In the genomic region with DNA sequence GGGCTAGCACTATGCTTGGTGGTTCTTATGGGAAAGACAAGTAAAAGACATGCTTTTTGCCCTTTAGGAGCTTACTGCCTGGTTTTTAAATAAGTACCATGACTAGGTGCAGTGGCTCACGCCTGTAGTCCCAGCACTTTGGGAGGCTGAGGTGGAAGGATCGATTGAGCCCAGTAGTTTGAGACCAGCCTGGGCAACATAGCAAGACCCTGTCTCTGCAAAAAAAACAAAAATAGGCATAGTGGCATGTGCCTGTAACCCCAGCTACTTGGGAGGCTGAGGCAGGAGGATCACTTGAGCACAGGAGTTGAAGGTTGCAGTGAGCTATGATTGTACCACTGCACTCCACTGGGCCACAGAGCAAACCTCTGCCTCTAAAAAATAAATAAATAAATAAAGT, we compare ENCODE assay signal across 7 cellular contexts. TPM values are rescaled to one million over a fixed set of nuclear protein-coding genes. Genes with fewer than 3 reads are reported as not detected.
DNase-seq lines count a peak whose midpoint lies in the region; ATAC-seq and TF ChIP-seq lines count a peak whose summit lies in the region.
"Not testable (repeated sequence)": the region's sequence is repeated elsewhere in the genome, so short reads cannot be mapped to it uniquely, and the experiment has no call there.

No MANE protein-coding gene starts in this region.

- H3K27ac Mint-ChIP-seq in activated CD4-positive, alpha-beta T cell treated with anti-CD3 and anti-CD28 coated beads for 36 hours, result peak overlapping the region; percentile 85
- peak overlapping the region; percentile 69 for H3K27ac Mint-ChIP-seq in activated naive CD8-positive, alpha-beta T cell treated with anti-CD3 and anti-CD28 coated beads for 36 hours
- peak overlapping the region in 2 of 9 donors; percentile 74 to 84 for H3K27ac Mint-ChIP-seq in naive thymus-derived CD4-positive, alpha-beta T cell

- not testable (repeated sequence) for H3K9me2 ChIP-seq in OCI-LY7 (ENCODE audit: insufficient read depth, low read length)

- CTCF ChIA-PET in A673 (lab: Charles Lee); OCI-LY7 (lab: Charles Lee; ENCODE audit: unreplicated experiment): not testable (repeated sequence)
- CTCF ChIA-PET in HEK293 (lab: Yijun Ruan, JAX), result interaction anchor here (0.7 to 5.7 kb wide), 3 partner anchors 17 to 117 kb away, joined by 3 to 23 read pairs (median 3); no protein-coding TSS in a partner anchor
- CTCF ChIA-PET in activated CD4-positive, alpha-beta T cell treated with anti-CD3 and anti-CD28 coated beads for 36 hours (lab: Charles Lee), result interaction anchor here (0.6 to 3.8 kb wide), 5 partner anchors 9 to 84 kb away, joined by 3 to 21 read pairs (median 3); no protein-coding TSS in a partner anchor
- CTCF ChIA-PET in naive thymus-derived CD4-positive, alpha-beta T cell (lab: Charles Lee), result interaction anchor here (0.9 to 3.6 kb wide), 6 partner anchors 17 to 155 kb away, joined by 3 to 24 read pairs (median 5); no protein-coding TSS in a partner anchor

- H3K36me3 Mint-ChIP-seq in activated CD4-positive, alpha-beta T cell treated with anti-CD3 and anti-CD28 coated beads for 36 hours (ENCODE audit: low read depth), result peaks cover 11% of the 10 kb centered on the region
- peaks cover 15% of the 10 kb centered on the region for H3K36me3 Mint-ChIP-seq in activated naive CD8-positive, alpha-beta T cell treated with anti-CD3 and anti-CD28 coated beads for 36 hours
- peaks cover 0 to 12% (median 7%) of the 10 kb centered on the region in 5 donors for H3K36me3 Mint-ChIP-seq in naive thymus-derived CD4-positive, alpha-beta T cell

- H2AFZ ChIP-seq in OCI-LY7 (ENCODE audit: low read length), result not testable (repeated sequence)

- H3K4me3 Mint-ChIP-seq in activated CD4-positive, alpha-beta T cell treated with anti-CD3 and anti-CD28 coated beads for 36 hours; activated naive CD8-positive, alpha-beta T cell treated with anti-CD3 and anti-CD28 coated beads for 36 hours: not testable (repeated sequence)
- H3K4me3 Mint-ChIP-seq in naive thymus-derived CD4-positive, alpha-beta T cell, result peak overlapping the region in 2 of 10 donors; percentile 48 to 51

- not testable (repeated sequence) for H3K9me3 ChIP-seq in A673 (ENCODE audit: low read depth, low read length, poor library complexity, severe bottlenecking); HEK293 (ENCODE audit: control insufficient read depth, insufficient read depth, low read depth, low read length); OCI-LY7 (ENCODE audit: low read length); effector memory CD4-positive, alpha-beta T cell (ENCODE audit: control insufficient read depth, low read length); naive thymus-derived CD4-positive, alpha-beta T cell (ENCODE audit: control insufficient read depth in 2 of 3, low read length in 3 of 3)

- H3K4me2 ChIP-seq in OCI-LY7 (ENCODE audit: low read length), result 0 out of 2 replicates have a peak overlapping the region, but pooled peaks have one; percentile 7

- peaks cover 46% of the 10 kb centered on the region for H3K4me1 Mint-ChIP-seq in activated CD4-positive, alpha-beta T cell treated with anti-CD3 and anti-CD28 coated beads for 36 hours
- peaks cover 46% of the 10 kb centered on the region for H3K4me1 Mint-ChIP-seq in activated naive CD8-positive, alpha-beta T cell treated with anti-CD3 and anti-CD28 coated beads for 36 hours
- peaks cover 5 to 47% (median 36%) of the 10 kb centered on the region in 7 donors for H3K4me1 Mint-ChIP-seq in naive thymus-derived CD4-positive, alpha-beta T cell

- not testable (repeated sequence) for H3K9me3 Mint-ChIP-seq in activated CD4-positive, alpha-beta T cell treated with anti-CD3 and anti-CD28 coated beads for 36 hours (ENCODE audit: low read depth); activated naive CD8-positive, alpha-beta T cell treated with anti-CD3 and anti-CD28 coated beads for 36 hours; naive thymus-derived CD4-positive, alpha-beta T cell

- H4K20me1 ChIP-seq in OCI-LY7 (ENCODE audit: insufficient read depth, low read length), result not testable (repeated sequence)

- intact Hi-C loops in A673 (cut with micrococcal nuclease; ENCODE audit: unreplicated experiment); OCI-LY7 (cut with micrococcal nuclease; ENCODE audit: unreplicated experiment): not testable (repeated sequence)
- intact Hi-C loops in activated CD4-positive, alpha-beta T cell treated with anti-CD3 and anti-CD28 coated beads for 36 hours (cut with DNase I, micrococcal nuclease), result loop anchor here (2.0 to 5.0 kb wide), 2 partner anchors 17 to 64 kb away; no protein-coding TSS in a partner anchor
- intact Hi-C loops in naive thymus-derived CD4-positive, alpha-beta T cell (cut with micrococcal nuclease), result loop anchor here (1.0 to 5.0 kb wide), 2 partner anchors 12 to 479 kb away; no protein-coding TSS in a partner anchor

- POLR2A ChIA-PET in A673 (lab: Charles Lee; ENCODE audit: low non-redundant PET), result interaction anchor here (0.6 kb wide), 1 partner anchor 12 kb away, joined by 5 read pairs; no protein-coding TSS in a partner anchor
- POLR2A ChIA-PET in HEK293 (lab: Yijun Ruan, JAX), result not testable (repeated sequence)
- POLR2A ChIA-PET in OCI-LY7 (lab: Charles Lee), result interaction anchor here (0.7 to 0.9 kb wide), 3 partner anchors 9 to 69 kb away, joined by 3 to 4 read pairs (median 3); no protein-coding TSS in a partner anchor
- POLR2A ChIA-PET in activated CD4-positive, alpha-beta T cell treated with anti-CD3 and anti-CD28 coated beads for 36 hours (lab: Charles Lee), result interaction anchor here (0.8 kb wide), 1 partner anchor 41 kb away, joined by 9 read pairs; no protein-coding TSS in a partner anchor
- POLR2A ChIA-PET in naive thymus-derived CD4-positive, alpha-beta T cell (lab: Charles Lee), result interaction anchor here (0.8 to 12.6 kb wide), 9 partner anchors 11 to 72 kb away, joined by 3 to 187 read pairs (median 7); no protein-coding TSS in a partner anchor

- H3K27me3 ChIP-seq in A673 (replicated peaks; ENCODE audit: insufficient read depth, low read depth, low read length, poor library complexity); effector memory CD4-positive, alpha-beta T cell (replicated peaks; ENCODE audit: control insufficient read depth, insufficient read depth, low read length, poor library complexity, severe bottlenecking); naive thymus-derived CD4-positive, alpha-beta T cell (ENCODE audit: control insufficient read depth in 2 of 2, insufficient read depth in 2 of 2, low read length in 2 of 2): not testable (repeated sequence)

- not testable (repeated sequence) for H3K36me3 ChIP-seq in A673 (ENCODE audit: insufficient read depth, low read length, poor library complexity, severe bottlenecking); HEK293 (ENCODE audit: control insufficient read depth in 2 of 2, insufficient read depth in 1 of 2, low read length in 2 of 2); OCI-LY7 (ENCODE audit: insufficient read depth, low read length); effector memory CD4-positive, alpha-beta T cell (ENCODE audit: control insufficient read depth, insufficient read depth, low read length); naive thymus-derived CD4-positive, alpha-beta T cell (ENCODE audit: control insufficient read depth in 2 of 3, insufficient read depth in 3 of 3, low read length in 3 of 3)

- BruUV-seq in A673 (replicated peaks; lab: Mats Ljungman, UMichigan); OCI-LY7 (replicated peaks; lab: Mats Ljungman, UMichigan): not testable (repeated sequence)

- H3K27ac ChIP-seq in A673 (ENCODE audit: low read depth, low read length, poor library complexity, severe bottlenecking); HEK293 (ENCODE audit: extremely low read depth, low read depth, low read length); OCI-LY7 (ENCODE audit: low read depth, low read length, poor library complexity, severe bottlenecking): not testable (repeated sequence)
- H3K27ac ChIP-seq in effector memory CD4-positive, alpha-beta T cell (ENCODE audit: insufficient read depth, low read length, poor library complexity, severe bottlenecking), result peak overlapping the region; percentile 91
- peak overlapping the region; percentile 96 for H3K27ac ChIP-seq in naive thymus-derived CD4-positive, alpha-beta T cell (ENCODE audit: low read depth, low read length)

- peaks cover 44% of the 10 kb centered on the region; the same call in 1 of the 2 replicates for H3K79me2 ChIP-seq in OCI-LY7 (ENCODE audit: insufficient read depth, low read depth, low read length)

- DNase-seq in A673 (ENCODE audit: low spot score); OCI-LY7 (ENCODE audit: low spot score); activated CD4-positive, alpha-beta T cell treated with anti-CD3 and anti-CD28 coated beads for 36 hours; activated naive CD8-positive, alpha-beta T cell treated with anti-CD3 and anti-CD28 coated beads for 36 hours; effector memory CD4-positive, alpha-beta T cell; naive thymus-derived CD4-positive, alpha-beta T cell: not testable (repeated sequence)

- not testable (repeated sequence) for H3K27me3 Mint-ChIP-seq in activated CD4-positive, alpha-beta T cell treated with anti-CD3 and anti-CD28 coated beads for 36 hours; activated naive CD8-positive, alpha-beta T cell treated with anti-CD3 and anti-CD28 coated beads for 36 hours; naive thymus-derived CD4-positive, alpha-beta T cell

- not testable (repeated sequence) for TF ChIP-seq CTCF in A673 (conservative IDR thresholded peaks at IDR 0.05; ENCODE audit: low read depth, low read length); HEK293 (tag by site-specific recombination; IDR thresholded peaks at IDR 0.05); OCI-LY7 (conservative IDR thresholded peaks at IDR 0.05; ENCODE audit: low read length)

- H3K4me1 ChIP-seq in A673 (ENCODE audit: insufficient read depth, low read length, poor library complexity, severe bottlenecking) (peaks cover 24% of the 10 kb centered on the region), HEK293 (ENCODE audit: control insufficient read depth, insufficient read depth, low read length) (peaks cover 26% of the 10 kb centered on the region), OCI-LY7 (ENCODE audit: insufficient read depth, low read length, poor library complexity, severe bottlenecking) (peaks cover 34% of the 10 kb centered on the region)
- not testable (repeated sequence) for H3K4me1 ChIP-seq in effector memory CD4-positive, alpha-beta T cell (ENCODE audit: control insufficient read depth, insufficient read depth, low read length, poor library complexity, severe bottlenecking)
- H3K4me1 ChIP-seq in naive thymus-derived CD4-positive, alpha-beta T cell (ENCODE audit: control insufficient read depth in 2 of 2, insufficient read depth in 2 of 2, low read length in 2 of 2), result peaks cover 33 to 47% of the 10 kb centered on the region in 2 donors

- H3K4me3 ChIP-seq in A673 (ENCODE audit: low read depth, low read length, poor library complexity, severe bottlenecking), result peak overlapping the region; percentile 69
- not testable (repeated sequence) for H3K4me3 ChIP-seq in HEK293 (ENCODE audit: low read depth, low read length); OCI-LY7 (ENCODE audit: low read depth, low read length, poor library complexity, severe bottlenecking)
- H3K4me3 ChIP-seq in effector memory CD4-positive, alpha-beta T cell (ENCODE audit: insufficient read depth, low read depth, low read length, poor library complexity, severe bottlenecking), result peak overlapping the region; percentile 23
- H3K4me3 ChIP-seq in naive thymus-derived CD4-positive, alpha-beta T cell (ENCODE audit: low read length), result peak overlapping the region; percentile 2

- ATAC-seq in activated CD4-positive, alpha-beta T cell treated with anti-CD3 and anti-CD28 coated beads for 36 hours; naive thymus-derived CD4-positive, alpha-beta T cell: not testable (repeated sequence)

RNA-seq across cellular contexts. Expression of gene EML4, which starts 4.3 kb away (rescaled TPM):
- 93.7 and 103 TPM in 2 replicates for total RNA-seq in A673 (2021)
- total RNA-seq in OCI-LY7 (2014; rRNA removed; shearing (Covaris generic)), result 36.6 and 37.1 TPM in 2 replicates
- 43.2 and 47.7 TPM in 2 replicates for total RNA-seq in OCI-LY7 (2022)
- 10 to 100 TPM; 72.1 to 74.1 TPM for total RNA-seq in activated CD4-positive, alpha-beta T cell treated with anti-CD3 and anti-CD28 coated beads for 36 hours
- 10 to 100 TPM; 60.0 to 64.6 TPM for total RNA-seq in activated naive CD8-positive, alpha-beta T cell treated with anti-CD3 and anti-CD28 coated beads for 36 hours
- total RNA-seq in naive thymus-derived CD4-positive, alpha-beta T cell, result 100 to 1,000 TPM in 4 of 5 experiments, 10 to 100 TPM in 1; 91.1 to 167 (median 143) TPM
- 10 to 100 TPM; 64.9 to 69.3 TPM for polyA plus RNA-seq in naive thymus-derived CD4-positive, alpha-beta T cell
